ENCODE assay signal across 9 cellular contexts in genomic region chr10:48309711-48310226, GRCh38. TPM values are rescaled to one million over a fixed set of nuclear protein-coding genes. Genes with fewer than 3 reads are reported as not detected.
DNase-seq lines count a peak whose midpoint lies in the region; ATAC-seq and TF ChIP-seq lines count a peak whose summit lies in the region.
"Had no signal": no experiment of that assay in that cellular context is flagged by ENCODE, and none has a peak within 500 bp of the region (broad histone marks: within the 10 kb centered on the region; RNA-seq: fewer than 3 reads in every experiment).

No MANE protein-coding gene starts in this region.

- no peak overlapping the region for H3K18ac ChIP-seq in neuronal stem cell (ENCODE audit: low read length)

- H4K20me1 ChIP-seq in DOHH2 (ENCODE audit: control insufficient read depth, insufficient read depth, low read depth, low read length) = peaks cover 14% of the 10 kb centered on the region; the same call in 1 of the 2 replicates

- H4K91ac ChIP-seq in neuronal stem cell (ENCODE audit: low read depth, low read length, poor library complexity) = no peak overlapping the region

- peaks cover 63% of the 10 kb centered on the region for H3K4me1 Mint-ChIP-seq in activated naive CD8-positive, alpha-beta T cell (ENCODE audit: low read depth)

- no peak overlapping the region for H4K8ac ChIP-seq in neuronal stem cell (ENCODE audit: low read depth, low read length)

- peak overlapping the region; percentile 2 for H3K27ac Mint-ChIP-seq in activated naive CD8-positive, alpha-beta T cell

- H2AFZ ChIP-seq in neuronal stem cell (ENCODE audit: low read length) = no peak overlapping the region

- intact Hi-C loops in right lobe of liver (cut with DNase I) (no loop called here), testis (cut with DNase I; ENCODE audit: low total_unique reads) (no loop called here)

- no peak overlapping the region for H2AK5ac ChIP-seq in neuronal stem cell (ENCODE audit: low read depth, low read length)

- peak overlapping the region; percentile 15 for H3K4me3 Mint-ChIP-seq in activated naive CD8-positive, alpha-beta T cell

- H3K4me1 ChIP-seq in DOHH2 (ENCODE audit: control insufficient read depth, low read length) (peaks cover 27% of the 10 kb centered on the region), right lobe of liver (peaks cover 0 to 21% (median 2%) of the 10 kb centered on the region in 4 donors), neuronal stem cell (ENCODE audit: control insufficient read depth in 2 of 2, insufficient read depth in 1 of 2, low read depth in 1 of 2, low read length in 2 of 2) (peaks cover 0 to 2% of the 10 kb centered on the region in 2 donors), testis (peaks cover 7% of the 10 kb centered on the region)

- WGBS in right lobe of liver (ENCODE audit: insufficient coverage, low coverage, low lambda C conversion rate, missing lambda C conversion rate) = 51% methylated on average over 2 of the region's 2 CpGs
- WGBS in neuronal stem cell (ENCODE audit: extremely low coverage in 2 of 2, insufficient read length in 2 of 2, insufficient replicate concordance in 1 of 2), 2 donors = no CpG with 5 or more reads among the region's 2 CpGs
- 64 to 74% methylated on average over 2 of the region's 2 CpGs for WGBS in testis, 2 donors

- peak; percentile 62 for TF ChIP-seq CTCF in DOHH2 (IDR thresholded peaks at IDR 0.05; ENCODE audit: low read depth, low read length, poor library complexity, severe bottlenecking)
- peak; percentile 28 to 63 (median 40) for TF ChIP-seq CTCF in right lobe of liver (IDR thresholded peaks at IDR 0.05)
- no peak for TF ChIP-seq CTCF in testis (IDR thresholded peaks at IDR 0.05)

- H3K9me2 ChIP-seq in DOHH2 (replicated peaks; ENCODE audit: control insufficient read depth, low read length) = no peaks in the 10 kb centered on the region

- H3K27me3 Mint-ChIP-seq in activated naive CD8-positive, alpha-beta T cell = no peaks in the 10 kb centered on the region

- H3K4me2 ChIP-seq in DOHH2 (ENCODE audit: low read length) (0 out of 2 replicates have a peak overlapping the region, but pooled peaks have one; percentile 14), neuronal stem cell (ENCODE audit: insufficient read depth, low read length, poor library complexity, severe bottlenecking) (no peak overlapping the region)

- H3K36me3 ChIP-seq in DOHH2 (ENCODE audit: control insufficient read depth, low read length) (no peaks in the 10 kb centered on the region), right lobe of liver (no peaks in the 10 kb centered on the region), neuronal stem cell (replicated peaks in 1 of 2; ENCODE audit: control insufficient read depth in 2 of 2, insufficient read depth in 2 of 2, low read length in 2 of 2) (peaks cover 0 to 9% of the 10 kb centered on the region in 2 donors), testis (ENCODE audit: low read depth, missing control alignments) (no peaks in the 10 kb centered on the region)

- H3K27me3 ChIP-seq in DOHH2 (ENCODE audit: control insufficient read depth, low read length) (no peaks in the 10 kb centered on the region), right lobe of liver (no peaks in the 10 kb centered on the region), neuronal stem cell (ENCODE audit: control insufficient read depth in 3 of 3, insufficient read depth in 3 of 3, low read depth in 1 of 3, low read length in 3 of 3) (peaks cover 0 to 8% (median 0%) of the 10 kb centered on the region in 3 experiments), testis (no peaks in the 10 kb centered on the region)

- peak; percentile 78 for DNase-seq in HCEC 1CT
- no peak for DNase-seq in right lobe of liver
- DNase-seq in neuronal stem cell (ENCODE audit: low spot score) = no peak
- DNase-seq in effector CD8-positive, alpha-beta T cell (lab: John Stamatoyannopoulos, UW) = no peak
- DNase-seq in testis = no peak
- DNase-seq: islet precursor cell had no signal

- no peak overlapping the region for H3K14ac ChIP-seq in neuronal stem cell (ENCODE audit: low read length)

- no peak overlapping the region for H2BK15ac ChIP-seq in neuronal stem cell (ENCODE audit: low read length)

- ATAC-seq in right lobe of liver = peak; percentile 42 to 53 (median 47)
- ATAC-seq in HG02884 (IDR thresholded peaks at IDR 0.05; ENCODE audit: unreplicated experiment) = no peak

- H3K4me3 ChIP-seq in DOHH2 (ENCODE audit: low read length) (no peak overlapping the region), right lobe of liver (no peak overlapping the region), neuronal stem cell (ENCODE audit: low read length in 2 of 2) (no peak overlapping the region), testis (no peak overlapping the region)

- H2BK5ac ChIP-seq in neuronal stem cell (ENCODE audit: low read length) = no peak overlapping the region

- H3K36me3 Mint-ChIP-seq in activated naive CD8-positive, alpha-beta T cell = no peaks in the 10 kb centered on the region

- H3K4ac ChIP-seq in neuronal stem cell (ENCODE audit: low read length) = no peak overlapping the region

- H3K27ac ChIP-seq in DOHH2 (ENCODE audit: low read depth, low read length) (no peak overlapping the region), right lobe of liver (peak overlapping the region in 1 of 3 donors; percentile 29), neuronal stem cell (replicated peaks; ENCODE audit: low read length) (no peak overlapping the region), testis (no peak overlapping the region)

- no peak overlapping the region for H2BK120ac ChIP-seq in neuronal stem cell (ENCODE audit: low read depth, low read length)

- H3K23ac ChIP-seq in neuronal stem cell (ENCODE audit: low read depth, low read length, poor library complexity) = no peak overlapping the region

- H3K79me2 ChIP-seq in DOHH2 (ENCODE audit: control insufficient read depth, low read length) = peaks cover 56% of the 10 kb centered on the region

- H3K9ac ChIP-seq in neuronal stem cell (ENCODE audit: low read depth, low read length, poor library complexity) = no peak overlapping the region

- peaks cover 2% of the 10 kb centered on the region for H3K9me3 Mint-ChIP-seq in activated naive CD8-positive, alpha-beta T cell (ENCODE audit: low read depth)

- TF ChIP-seq POLR2A in right lobe of liver (IDR thresholded peaks at IDR 0.05) (no peak), testis (IDR thresholded peaks at IDR 0.05) (no peak)

- H2BK12ac ChIP-seq in neuronal stem cell (ENCODE audit: low read length) = no peak overlapping the region

- no peaks in the 10 kb centered on the region for H3K9me3 ChIP-seq in DOHH2 (ENCODE audit: control insufficient read depth, insufficient read depth, low read length)
- H3K9me3 ChIP-seq in right lobe of liver = no peaks in the 10 kb centered on the region
- no peaks in the 10 kb centered on the region for H3K9me3 ChIP-seq in neuronal stem cell (replicated peaks in 1 of 2; ENCODE audit: control insufficient read depth in 2 of 2, insufficient read depth in 1 of 2, low read depth in 1 of 2, low read length in 2 of 2)
- H3K9me3 ChIP-seq in testis = no peaks in the 10 kb centered on the region

- peaks cover 3% of the 10 kb centered on the region for H3K79me1 ChIP-seq in neuronal stem cell (ENCODE audit: low read depth, low read length)

- H3F3A ChIP-seq in DOHH2 (ENCODE audit: control insufficient read depth, insufficient read depth) = no peaks in the 10 kb centered on the region

RNA-seq across cellular contexts. Expression of gene MAPK8, which starts 3.3 kb away (rescaled TPM):
- 10 to 100 TPM; 19.1 to 31.6 (median 27.6) TPM for total RNA-seq in right lobe of liver
- 48.9 TPM for polyA plus RNA-seq in neuronal stem cell (2013, experiment 1 of 2)
- polyA plus RNA-seq in neuronal stem cell (2013, experiment 2 of 2) = 49.3 TPM
- total RNA-seq in testis = 100 to 1,000 TPM in 1 of 2 donors, 10 to 100 TPM in 1; 98.8 to 114 TPM
- 91.8 TPM for polyA plus RNA-seq in testis (ENCODE audit: insufficient read depth, low read depth, low replicate concordance)

RNA-seq across cellular contexts. Expression of gene FRMPD2, which starts 35.3 kb away (rescaled TPM):
- not detected for total RNA-seq in right lobe of liver
- polyA plus RNA-seq in neuronal stem cell (2013, experiment 1 of 2) = 0.07 TPM
- 0.10 TPM for polyA plus RNA-seq in neuronal stem cell (2013, experiment 2 of 2)
- 1 to 10 TPM; 6.4 to 8.3 TPM for total RNA-seq in testis
- 18.7 TPM for polyA plus RNA-seq in testis (ENCODE audit: insufficient read depth, low read depth, low replicate concordance)

Comparison
In these comparisons a context has a peak if more than half of its experiments do, and no peak if none do; other contexts are left out.
1. CTCF ChIP-seq: peak in DOHH2 (single experiment) and right lobe of liver (4 of 4); none in testis (0 of 3).
2. RNA of gene FRMPD2, which starts 35.3 kb away (total RNA-seq): 6.4 to 8.3 TPM in testis; not detected in right lobe of liver; every median in the first group is over 4 times any median in the second.